ENCODE assay signal across 12 cellular contexts in genomic region chr4:70874268-70875156, GRCh38.
DNase-seq lines count a peak whose midpoint lies in the region; ATAC-seq lines count a peak whose summit lies in the region.
"Had no signal": no experiment of that assay in that cellular context is flagged by ENCODE, and none has a peak within 500 bp of the region (broad histone marks: within the 10 kb centered on the region; RNA-seq: fewer than 3 reads in every experiment).

No MANE protein-coding gene starts in this region.

- H3K27me3 Mint-ChIP-seq in activated naive CD4-positive, alpha-beta T cell treated with anti-CD3 and anti-CD28 coated beads, Interleukin-2, amount 10 ng/mL, durations not matched to agents 7 days and 5 days, result peaks cover 8% of the 10 kb centered on the region

- H3K4me1 Mint-ChIP-seq in activated naive CD4-positive, alpha-beta T cell treated with anti-CD3 and anti-CD28 coated beads, Interleukin-2, amount 10 ng/mL, durations not matched to agents 7 days and 5 days, result no peaks in the 10 kb centered on the region
- H3K4me1 Mint-ChIP-seq: immature natural killer cell had no signal

- DNase-seq in NOMO-1 treated with dmso at 0.1 percent for 144 hours (lab: John Stamatoyannopoulos, UW; ENCODE audit: unreplicated experiment) (peak; percentile 6), GOT3 (lab: John Stamatoyannopoulos, UW) (no peak), SW480 (ENCODE audit: low spot score) (no peak), amygdala (lab: John Stamatoyannopoulos, UW) (no peak)
- DNase-seq in activated naive CD4-positive, alpha-beta T cell treated with anti-CD3 and anti-CD28 coated beads, Interleukin-2, amount 10 ng/mL, durations not matched to agents 7 days and 5 days, result no peak
- DNase-seq: C1 segment of cervical spinal cord, immature natural killer cell, PC-9 had no signal

- no peak overlapping the region for H3K27ac Mint-ChIP-seq in activated naive CD4-positive, alpha-beta T cell treated with anti-CD3 and anti-CD28 coated beads, Interleukin-2, amount 10 ng/mL, durations not matched to agents 7 days and 5 days
- H3K27ac Mint-ChIP-seq: activated T-helper 1 cell treated with anti-CD3 and anti-CD28 coated beads, Interleukin-12 subunit alpha, Interleukin-12 subunit beta, Interleukin-2, Interleukin-4 antibody, amounts not matched to agents 30 ng/mL and 10 ng/mL and 1 ng/mL, durations not matched to agents 14 hours and 24 hours and 36 hours; immature natural killer cell had no signal

- peak; percentile 64 for ATAC-seq in GM18499 (IDR thresholded peaks at IDR 0.05; ENCODE audit: insufficient read depth, unreplicated experiment)
- ATAC-seq in GM21390 (IDR thresholded peaks at IDR 0.05; ENCODE audit: unreplicated experiment), result peak; percentile 72
- peak; percentile 36 for ATAC-seq in HG03060 (IDR thresholded peaks at IDR 0.05; ENCODE audit: low read depth, unreplicated experiment)

- H3K36me3 Mint-ChIP-seq in activated naive CD4-positive, alpha-beta T cell treated with anti-CD3 and anti-CD28 coated beads, Interleukin-2, amount 10 ng/mL, durations not matched to agents 7 days and 5 days, result no peaks in the 10 kb centered on the region
- H3K36me3 Mint-ChIP-seq: immature natural killer cell had no signal

- no peak overlapping the region for H3K4me3 Mint-ChIP-seq in activated naive CD4-positive, alpha-beta T cell treated with anti-CD3 and anti-CD28 coated beads, Interleukin-2, amount 10 ng/mL, durations not matched to agents 7 days and 5 days
- H3K4me3 Mint-ChIP-seq: activated T-helper 1 cell treated with anti-CD3 and anti-CD28 coated beads, Interleukin-12 subunit alpha, Interleukin-12 subunit beta, Interleukin-2, Interleukin-4 antibody, amounts not matched to agents 30 ng/mL and 10 ng/mL and 1 ng/mL, durations not matched to agents 14 hours and 24 hours and 36 hours; immature natural killer cell had no signal

- H3K9me3 Mint-ChIP-seq in activated naive CD4-positive, alpha-beta T cell treated with anti-CD3 and anti-CD28 coated beads, Interleukin-2, amount 10 ng/mL, durations not matched to agents 7 days and 5 days, result no peaks in the 10 kb centered on the region
- H3K9me3 Mint-ChIP-seq: activated T-helper 1 cell treated with anti-CD3 and anti-CD28 coated beads, Interleukin-12 subunit alpha, Interleukin-12 subunit beta, Interleukin-2, Interleukin-4 antibody, amounts not matched to agents 30 ng/mL and 10 ng/mL and 1 ng/mL, durations not matched to agents 14 hours and 24 hours and 36 hours; immature natural killer cell had no signal

- CTCF ChIA-PET in activated naive CD4-positive, alpha-beta T cell treated with anti-CD3 and anti-CD28 coated beads, Interleukin-2, amount 10 ng/mL, durations not matched to agents 7 days and 5 days (lab: Charles Lee), result no interaction called here
